In genomic region chr4:92303621-92304027, GRCh38 we compare ENCODE assay signal across 9 cellular contexts. TPM values are rescaled to one million over a fixed set of nuclear protein-coding genes. Genes with fewer than 3 reads are reported as not detected.
DNase-seq lines count a peak whose midpoint lies in the region; ATAC-seq and TF ChIP-seq lines count a peak whose summit lies in the region.
"Had no signal": no experiment of that assay in that cellular context is flagged by ENCODE, and none has a peak within 500 bp of the region (broad histone marks: within the 10 kb centered on the region; RNA-seq: fewer than 3 reads in every experiment).

TSS of gene GRID2 (plus strand) at chr4:92303966.

- H3K4me2 ChIP-seq in mammary epithelial cell (ENCODE audit: insufficient read depth, low read depth, low read length) (peak within 1 kb of the TSS; percentile 30), Karpas-422 (ENCODE audit: low read depth, low read length, poor library complexity, severe bottlenecking) (no peak within 1 kb of the TSS)

- no peak for TF ChIP-seq CTCF in mammary epithelial cell (conservative IDR thresholded peaks at IDR 0.05 in 1 of 2, IDR thresholded peaks at IDR 0.05 in 1 of 2; ENCODE audit: extremely low read depth in 1 of 2, insufficient read depth in 1 of 2, low read depth in 1 of 2, low read length in 2 of 2)

- H3K27me3 ChIP-seq in mammary epithelial cell (ENCODE audit: insufficient read depth, low read length), result peaks cover 46% of the 10 kb centered on the region
- no peaks in the 10 kb centered on the region for H3K27me3 ChIP-seq in aorta (ENCODE audit: control insufficient read depth in 1 of 2, insufficient read depth in 2 of 2, low read length in 1 of 2)
- H3K27me3 ChIP-seq in Karpas-422 (ENCODE audit: low read length), result no peaks in the 10 kb centered on the region

- CTCF ChIA-PET in mammary epithelial cell (lab: Charles Lee; ENCODE audit: low non-redundant PET), result no interaction called here

- H3K4me3 ChIP-seq in mammary epithelial cell (replicated peaks in 1 of 3; ENCODE audit: insufficient read depth in 1 of 3, low read depth in 2 of 3, low read length in 3 of 3), result no peak within 1 kb of the TSS
- H3K4me3 ChIP-seq in aorta (ENCODE audit: low read length in 2 of 2), result peak within 1 kb of the TSS in 1 of 2 donors; percentile 62
- H3K4me3 ChIP-seq in Karpas-422 (ENCODE audit: low read length), result no peak within 1 kb of the TSS

- peak; percentile 47 for ATAC-seq in Right ventricle myocardium inferior
- ATAC-seq in aorta (ENCODE audit: low FRiP score), result peak; percentile 13

- no peak within 1 kb of the TSS for H3K9ac ChIP-seq in mammary epithelial cell (ENCODE audit: insufficient read depth, low read length)
- H3K9ac ChIP-seq in Karpas-422 (ENCODE audit: low read length), result no peak within 1 kb of the TSS

- H3K9me3 ChIP-seq in mammary epithelial cell (replicated peaks; ENCODE audit: insufficient read depth, low read length) (no peaks in the 10 kb centered on the region), aorta (ENCODE audit: control insufficient read depth, low read length) (no peaks in the 10 kb centered on the region), Karpas-422 (ENCODE audit: low read length) (peaks cover 15% of the 10 kb centered on the region; the same call in 1 of the 2 replicates)

- H4K20me1 ChIP-seq in mammary epithelial cell (ENCODE audit: insufficient read depth, low read length) (no peaks in the 10 kb centered on the region), Karpas-422 (ENCODE audit: insufficient read depth, low read depth, low read length) (no peaks in the 10 kb centered on the region)

- H3K79me2 ChIP-seq in mammary epithelial cell (ENCODE audit: insufficient read depth, low read length) (no peaks in the 10 kb centered on the region), Karpas-422 (ENCODE audit: low read length) (no peaks in the 10 kb centered on the region)

- 18% methylated on average over 5 of the region's 29 CpGs for WGBS in mammary epithelial cell (ENCODE audit: low coverage, missing lambda C conversion rate)
- 0 to 1% methylated on average over 29 of the region's 29 CpGs for WGBS in aorta, 2 donors

- intact Hi-C loops in Right ventricle myocardium inferior (cut with DNase I), result loop anchor here (10.0 kb wide), 1 partner anchor 81 kb away; no protein-coding TSS in a partner anchor
- intact Hi-C loops in cardiac septum (cut with DNase I), result no loop called here
- intact Hi-C loops in mammary epithelial cell (cut with micrococcal nuclease), result loop anchor here (10.0 kb wide), 1 partner anchor 569 kb away; no protein-coding TSS in a partner anchor
- intact Hi-C loops in aorta (cut with DNase I), result no loop called here

- no peaks in the 10 kb centered on the region for H3K9me2 ChIP-seq in Karpas-422 (replicated peaks; ENCODE audit: insufficient read depth, low read length)

- H2AFZ ChIP-seq in mammary epithelial cell (ENCODE audit: low read depth, low read length) (no peak within 1 kb of the TSS), Karpas-422 (ENCODE audit: low read length) (no peak within 1 kb of the TSS)

- H3K36me3 ChIP-seq in mammary epithelial cell (ENCODE audit: insufficient read depth, low read length) (no peaks in the 10 kb centered on the region), aorta (ENCODE audit: control insufficient read depth in 1 of 2, insufficient read depth in 2 of 2, low read length in 1 of 2) (no peaks in the 10 kb centered on the region), Karpas-422 (ENCODE audit: insufficient read depth, low read length) (no peaks in the 10 kb centered on the region)

- dilution Hi-C loops in mammary epithelial cell (cut with HindIII; ENCODE audit: low sequenced_read_pairs), result no loop called here

- DNase-seq in Right ventricle myocardium inferior (ENCODE audit: missing footprints) (peak; percentile 59), cardiac septum (ENCODE audit: low spot score) (no peak), mammary epithelial cell (peak; percentile 1), left kidney (ENCODE audit: low read depth, low spot score) (peak; percentile 75), aorta (peak; percentile 19 to 72), SKM-1 (lab: John Stamatoyannopoulos, UW; ENCODE audit: unreplicated experiment) (no peak), Karpas-422 (no peak)
- no peak for DNase-seq in stimulated activated CD4-positive, alpha-beta T cell treated with anti-CD3 and anti-CD28 coated beads, Interleukin-2, amount 100 ng/mL, for 48 hours
- DNase-seq: DND-41 had no signal

- H3K27ac ChIP-seq in mammary epithelial cell (ENCODE audit: insufficient read depth, low read depth, low read length), result no peak within 1 kb of the TSS
- H3K27ac ChIP-seq in aorta (ENCODE audit: low read depth in 1 of 2, low read length in 2 of 2), result no peak within 1 kb of the TSS
- H3K27ac ChIP-seq in Karpas-422 (ENCODE audit: low read length), result no peak within 1 kb of the TSS

- BruUV-seq in mammary epithelial cell (replicated peaks; lab: Mats Ljungman, UMichigan), result no TSS peak

- H3K4me1 ChIP-seq in mammary epithelial cell (ENCODE audit: insufficient read depth, low read length), result peaks cover 9% of the 10 kb centered on the region
- H3K4me1 ChIP-seq in aorta (ENCODE audit: control insufficient read depth in 1 of 2, insufficient read depth in 2 of 2, low read length in 2 of 2), result no peaks in the 10 kb centered on the region
- no peaks in the 10 kb centered on the region for H3K4me1 ChIP-seq in Karpas-422 (ENCODE audit: low read length)

- in situ Hi-C loops in mammary epithelial cell (cut with MboI; ENCODE audit: low sequenced_read_pairs in 2 of 2), result no loop called here

RNA-seq across cellular contexts. Expression of gene GRID2, which starts in this region (rescaled TPM):
- total RNA-seq in Right ventricle myocardium inferior (0.05 TPM), cardiac septum (0.24 TPM), mammary epithelial cell (not detected), aorta (under 1 TPM; 0.13 to 0.18 TPM)
- polyA plus RNA-seq in mammary epithelial cell (not detected), aorta (not detected)
- polyA minus RNA-seq in mammary epithelial cell, result not detected
- not detected in 2 replicates for total RNA-seq in Karpas-422 (2014; rRNA removed; shearing (Covaris generic); ENCODE audit: low replicate concordance)

Comparison
In these comparisons a context has a peak if more than half of its experiments do, and no peak if none do; other contexts are left out.
1. intact Hi-C loops: an anchor here in Right ventricle myocardium inferior (10.0 kb wide) and mammary epithelial cell (10.0 kb wide); none called in cardiac septum and aorta.
2. Peak in DNase-seq and ATAC-seq in Right ventricle myocardium inferior; RNA of the gene not detected or under 1 TPM.
3. Peak in DNase-seq and H3K4me2 ChIP-seq in mammary epithelial cell; RNA of the gene not detected or under 1 TPM.
4. Peak in DNase-seq and ATAC-seq in aorta; RNA of the gene not detected or under 1 TPM.